ENCODE assay signal across 12 cellular contexts in genomic region chr10:32023264-32023663, GRCh38. TPM values are rescaled to one million over a fixed set of nuclear protein-coding genes. Genes with fewer than 3 reads are reported as not detected.
DNase-seq lines count a peak whose midpoint lies in the region; ATAC-seq and TF ChIP-seq lines count a peak whose summit lies in the region.
"Had no signal": no experiment of that assay in that cellular context is flagged by ENCODE, and none has a peak within 500 bp of the region (broad histone marks: within the 10 kb centered on the region; RNA-seq: fewer than 3 reads in every experiment).

No MANE protein-coding gene starts in this region.

- no peak overlapping the region for H3K4me3 Mint-ChIP-seq in activated CD8-positive, alpha-beta memory T cell treated with anti-CD3 and anti-CD28 coated beads, Interleukin-2, amount 10 ng/mL, durations not matched to agents 7 days and 5 days
- H3K4me3 Mint-ChIP-seq in activated naive CD8-positive, alpha-beta T cell treated with anti-CD3 and anti-CD28 coated beads for 36 hours: no peak overlapping the region
- no peak overlapping the region for H3K4me3 Mint-ChIP-seq in nephron progenitor cell

- H3K4me3 ChIP-seq in DOHH2 (ENCODE audit: low read length) (no peak overlapping the region), colonic mucosa (no peak overlapping the region), lower leg skin (ENCODE audit: low read depth, poor library complexity, severe bottlenecking) (no peak overlapping the region)

- H3F3A ChIP-seq in DOHH2 (ENCODE audit: control insufficient read depth, insufficient read depth): 0 out of 2 replicates have a peak, but pooled peaks cover 2% of the 10 kb centered on the region

- H3K4me1 ChIP-seq in DOHH2 (ENCODE audit: control insufficient read depth, low read length): peaks cover 5% of the 10 kb centered on the region
- H3K4me1 ChIP-seq in colonic mucosa: no peaks in the 10 kb centered on the region

- H4K20me1 ChIP-seq in DOHH2 (ENCODE audit: control insufficient read depth, insufficient read depth, low read depth, low read length): no peaks in the 10 kb centered on the region

- H3K9ac ChIP-seq in colonic mucosa (ENCODE audit: low read depth in 2 of 2, low read length in 2 of 2): no peak overlapping the region

- CTCF ChIA-PET in activated CD8-positive, alpha-beta memory T cell treated with anti-CD3 and anti-CD28 coated beads, Interleukin-2, amount 10 ng/mL, durations not matched to agents 7 days and 5 days (lab: Charles Lee): interaction anchor here (0.6 to 1.1 kb wide), 2 partner anchors 30 to 162 kb away, joined by 3 to 4 read pairs; no protein-coding TSS in a partner anchor

- no peak for TF ChIP-seq CTCF in DOHH2 (IDR thresholded peaks at IDR 0.05; ENCODE audit: low read depth, low read length, poor library complexity, severe bottlenecking)
- no peak for TF ChIP-seq CTCF in nephron progenitor cell (IDR thresholded peaks at IDR 0.05)
- TF ChIP-seq CTCF in colonic mucosa (IDR thresholded peaks at IDR 0.05): no peak
- TF ChIP-seq CTCF in lower leg skin (IDR thresholded peaks at IDR 0.05): no peak

- no peaks in the 10 kb centered on the region for H3K27me3 Mint-ChIP-seq in activated CD8-positive, alpha-beta memory T cell treated with anti-CD3 and anti-CD28 coated beads, Interleukin-2, amount 10 ng/mL, durations not matched to agents 7 days and 5 days
- H3K27me3 Mint-ChIP-seq in activated naive CD8-positive, alpha-beta T cell treated with anti-CD3 and anti-CD28 coated beads for 36 hours: no peaks in the 10 kb centered on the region
- no peaks in the 10 kb centered on the region for H3K27me3 Mint-ChIP-seq in nephron progenitor cell (ENCODE audit: low read depth, poor library complexity)

- intact Hi-C loops in colonic mucosa (cut with DNase I) (no loop called here), lower leg skin (cut with DNase I; ENCODE audit: low total_unique reads) (no loop called here)

- H3K9me3 ChIP-seq in DOHH2 (ENCODE audit: control insufficient read depth, insufficient read depth, low read length): no peaks in the 10 kb centered on the region
- H3K9me3 ChIP-seq in colonic mucosa: no peaks in the 10 kb centered on the region

- H3K36me3 ChIP-seq in DOHH2 (ENCODE audit: control insufficient read depth, low read length): peaks cover 89% of the 10 kb centered on the region
- peaks cover 24% of the 10 kb centered on the region for H3K36me3 ChIP-seq in colonic mucosa

- H3K9me2 ChIP-seq in DOHH2 (replicated peaks; ENCODE audit: control insufficient read depth, low read length): no peaks in the 10 kb centered on the region

- H3K9me3 Mint-ChIP-seq in activated CD8-positive, alpha-beta memory T cell treated with anti-CD3 and anti-CD28 coated beads, Interleukin-2, amount 10 ng/mL, durations not matched to agents 7 days and 5 days (ENCODE audit: low read depth): no peaks in the 10 kb centered on the region
- no peaks in the 10 kb centered on the region for H3K9me3 Mint-ChIP-seq in activated naive CD8-positive, alpha-beta T cell treated with anti-CD3 and anti-CD28 coated beads for 36 hours
- H3K9me3 Mint-ChIP-seq in nephron progenitor cell: no peaks in the 10 kb centered on the region

- 63 to 76% methylated on average over 1 of the region's 1 CpG for WGBS in lower leg skin, 2 donors

- no peak for ATAC-seq in activated CD8-positive, alpha-beta memory T cell treated with anti-CD3 and anti-CD28 coated beads, Interleukin-2, amount 10 ng/mL, durations not matched to agents 7 days and 5 days
- no peak for ATAC-seq in SK-N-SH treated with all-trans-retinoic acid at 6 μM for 48 hours

- peaks cover 26% of the 10 kb centered on the region for H3K79me2 ChIP-seq in DOHH2 (ENCODE audit: control insufficient read depth, low read length)

- DNase-seq in activated CD8-positive, alpha-beta memory T cell treated with anti-CD3 and anti-CD28 coated beads, Interleukin-2, amount 10 ng/mL, durations not matched to agents 7 days and 5 days: no peak
- DNase-seq in activated CD8-positive, alpha-beta memory T cell treated with anti-CD3 and anti-CD28 coated beads, Interleukin-2, amount 50 U/mL, for 4 hours: no peak
- DNase-seq in activated naive CD8-positive, alpha-beta T cell treated with anti-CD3 and anti-CD28 coated beads for 36 hours: no peak
- DNase-seq in nephron progenitor cell: no peak
- DNase-seq in colonic mucosa: no peak
- no peak for DNase-seq in lower leg skin (ENCODE audit: low spot score in 2 of 2)
- DNase-seq: aorta; midbrain; NCI-H524 treated with DMSO at 0.1 percent for 48 hours; stimulated activated CD4-positive, alpha-beta T cell treated with anti-CD3 and anti-CD28 coated beads, Interleukin-1b, Interleukin-23, amount 100 ng/mL, for 48 hours had no signal

- H3K36me3 Mint-ChIP-seq in activated CD8-positive, alpha-beta memory T cell treated with anti-CD3 and anti-CD28 coated beads, Interleukin-2, amount 10 ng/mL, durations not matched to agents 7 days and 5 days: peaks cover 54% of the 10 kb centered on the region
- H3K36me3 Mint-ChIP-seq in activated naive CD8-positive, alpha-beta T cell treated with anti-CD3 and anti-CD28 coated beads for 36 hours: peaks cover 31% of the 10 kb centered on the region
- H3K36me3 Mint-ChIP-seq in nephron progenitor cell (ENCODE audit: low read depth): peaks cover 84% of the 10 kb centered on the region

- H3K27me3 ChIP-seq in DOHH2 (ENCODE audit: control insufficient read depth, low read length) (no peaks in the 10 kb centered on the region), colonic mucosa (no peaks in the 10 kb centered on the region)

- H3K4me1 Mint-ChIP-seq in activated CD8-positive, alpha-beta memory T cell treated with anti-CD3 and anti-CD28 coated beads, Interleukin-2, amount 10 ng/mL, durations not matched to agents 7 days and 5 days: peaks cover 4% of the 10 kb centered on the region
- H3K4me1 Mint-ChIP-seq in activated naive CD8-positive, alpha-beta T cell treated with anti-CD3 and anti-CD28 coated beads for 36 hours: peaks cover 11% of the 10 kb centered on the region
- H3K4me1 Mint-ChIP-seq in nephron progenitor cell: no peaks in the 10 kb centered on the region

- peak overlapping the region; percentile 9 for H3K27ac Mint-ChIP-seq in activated CD8-positive, alpha-beta memory T cell treated with anti-CD3 and anti-CD28 coated beads, Interleukin-2, amount 10 ng/mL, durations not matched to agents 7 days and 5 days
- H3K27ac Mint-ChIP-seq in activated naive CD8-positive, alpha-beta T cell treated with anti-CD3 and anti-CD28 coated beads for 36 hours: peak overlapping the region; percentile 42
- H3K27ac Mint-ChIP-seq in nephron progenitor cell: peak overlapping the region; percentile 62

- no peak overlapping the region for H3K4me2 ChIP-seq in DOHH2 (ENCODE audit: low read length)

- H3K27ac ChIP-seq in DOHH2 (ENCODE audit: low read depth, low read length): peak overlapping the region; percentile 20; the same call in 1 of the 2 replicates
- no peak overlapping the region for H3K27ac ChIP-seq in colonic mucosa

- no peak for TF ChIP-seq POLR2A in lower leg skin (IDR thresholded peaks at IDR 0.05)

TF ChIP-seq in SK-N-SH treated with all-trans-retinoic acid at 6 μM for 48 hours, 23 proteins besides CTCF, POLR2A, EP300 and RAD21 (continues in another document):
- no peak for TF ChIP-seq OSR1 (CRISPR knock-in tag; IDR thresholded peaks at IDR 0.05)
- TF ChIP-seq ARNTL (CRISPR knock-in tag; IDR thresholded peaks at IDR 0.05; ENCODE audit: borderline replicate concordance, low read depth): no peak
- TF ChIP-seq TSHZ2 (CRISPR knock-in tag; IDR thresholded peaks at IDR 0.05): no peak
- TF ChIP-seq ZNF70 (CRISPR knock-in tag; IDR thresholded peaks at IDR 0.05): no peak
- TF ChIP-seq ZFP30 (CRISPR knock-in tag; IDR thresholded peaks at IDR 0.05): no peak
- no peak for TF ChIP-seq PATZ1 (CRISPR knock-in tag; IDR thresholded peaks at IDR 0.05; ENCODE audit: borderline replicate concordance)

RNA-seq across cellular contexts. Expression of gene KIF5B, which starts 33.0 kb away (rescaled TPM):
- total RNA-seq in activated CD8-positive, alpha-beta memory T cell treated with anti-CD3 and anti-CD28 coated beads, Interleukin-2, amount 10 ng/mL, durations not matched to agents 7 days and 5 days: 10 to 100 TPM; 65.2 to 76.2 TPM
- 10 to 100 TPM; 72.9 to 73.7 TPM for total RNA-seq in activated naive CD8-positive, alpha-beta T cell treated with anti-CD3 and anti-CD28 coated beads for 36 hours
- 100 to 1,000 TPM; 119 to 153 TPM for total RNA-seq in colonic mucosa
- 100 to 1,000 TPM in 2 of 4 donors, 10 to 100 TPM in 2; 80.2 to 116 (median 100) TPM for total RNA-seq in lower leg skin

Comparison
In these comparisons a context has a peak if more than half of its experiments do, and no peak if none do; other contexts are left out.
1. H3K27ac Mint-ChIP-seq: peak in every context shown above with its lines; median percentile 62 in nephron progenitor cell; 42 in activated naive CD8-positive, alpha-beta T cell treated with anti-CD3 and anti-CD28 coated beads for 36 hours; 9 in activated CD8-positive, alpha-beta memory T cell treated with anti-CD3 and anti-CD28 coated beads, Interleukin-2, amount 10 ng/mL, durations not matched to agents 7 days and 5 days.